In genomic region chr7:116802784-116803183, GRCh38 we compare ENCODE assay signal across 8 cellular contexts. TPM values are rescaled to one million over a fixed set of nuclear protein-coding genes. Genes with fewer than 3 reads are reported as not detected.
DNase-seq lines count a peak whose midpoint lies in the region; ATAC-seq lines count a peak whose summit lies in the region.

No MANE protein-coding gene starts in this region.

- peaks cover 0 to 2% of the 10 kb centered on the region in 2 donors for H3K4me1 ChIP-seq in aorta (ENCODE audit: control insufficient read depth in 1 of 2, insufficient read depth in 2 of 2, low read length in 2 of 2)

- peaks cover 16% of the 10 kb centered on the region for H3K4me1 Mint-ChIP-seq in activated CD4-positive, alpha-beta T cell treated with anti-CD3 and anti-CD28 coated beads for 36 hours

- no peak overlapping the region for H3K4me3 ChIP-seq in Jurkat, Clone E6-1 (ENCODE audit: low read length)
- no peak overlapping the region for H3K4me3 ChIP-seq in aorta (ENCODE audit: low read length in 2 of 2)

- CTCF ChIA-PET in activated CD4-positive, alpha-beta T cell treated with anti-CD3 and anti-CD28 coated beads for 36 hours (lab: Charles Lee) = interaction anchor here (1.1 kb wide), 1 partner anchor 211 kb away, joined by 5 read pairs; no protein-coding TSS in a partner anchor

- no peaks in the 10 kb centered on the region for H3K36me3 Mint-ChIP-seq in activated CD4-positive, alpha-beta T cell treated with anti-CD3 and anti-CD28 coated beads for 36 hours (ENCODE audit: low read depth)

- peak; percentile 92 for ATAC-seq in activated CD4-positive, alpha-beta T cell treated with anti-CD3 and anti-CD28 coated beads for 36 hours
- ATAC-seq in GM21390 (IDR thresholded peaks at IDR 0.05; ENCODE audit: unreplicated experiment) (peak; percentile 76), esophagus mucosa (peak; percentile 63), aorta (ENCODE audit: low FRiP score) (no peak)

- DNase-seq in activated CD4-positive, alpha-beta T cell treated with anti-CD3 and anti-CD28 coated beads for 36 hours = peak; percentile 59
- DNase-seq in activated CD4-positive, alpha-beta T cell treated with anti-CD3 and anti-CD28 coated beads for 1 hour = no peak
- peak; percentile 31 for DNase-seq in Jurkat, Clone E6-1 (ENCODE audit: low read depth, low spot score)
- peak; percentile 68 for DNase-seq in SW480 (ENCODE audit: low spot score)
- DNase-seq in nucleus accumbens (lab: John Stamatoyannopoulos, UW) = peak in 31 of 56 donors; percentile 1 to 65 (median 24)
- DNase-seq in aorta = no peak

- no peaks in the 10 kb centered on the region for H3K27me3 ChIP-seq in aorta (ENCODE audit: control insufficient read depth in 1 of 2, insufficient read depth in 2 of 2, low read length in 1 of 2)

- POLR2A ChIA-PET in activated CD4-positive, alpha-beta T cell treated with anti-CD3 and anti-CD28 coated beads for 36 hours (lab: Charles Lee) = no interaction called here

- H3K9me3 ChIP-seq in aorta (ENCODE audit: control insufficient read depth, low read length) = no peaks in the 10 kb centered on the region

- intact Hi-C loops in activated CD4-positive, alpha-beta T cell treated with anti-CD3 and anti-CD28 coated beads for 36 hours (cut with DNase I, micrococcal nuclease) = loop anchor here in 1 of 2 experiments (2.0 kb wide), 1 partner anchor 124 kb away; no protein-coding TSS in a partner anchor
- intact Hi-C loops in aorta (cut with DNase I) = loop anchor here in 1 of 2 donors (10.0 kb wide), 1 partner anchor 538 kb away; no protein-coding TSS in a partner anchor

- no peaks in the 10 kb centered on the region for H3K36me3 ChIP-seq in aorta (ENCODE audit: control insufficient read depth in 1 of 2, insufficient read depth in 2 of 2, low read length in 1 of 2)

- H3K27ac ChIP-seq in aorta (ENCODE audit: low read depth in 1 of 2, low read length in 2 of 2) = no peak overlapping the region

- H3K9me3 Mint-ChIP-seq in activated CD4-positive, alpha-beta T cell treated with anti-CD3 and anti-CD28 coated beads for 36 hours (ENCODE audit: low read depth) = no peaks in the 10 kb centered on the region

- H3K4me3 Mint-ChIP-seq in activated CD4-positive, alpha-beta T cell treated with anti-CD3 and anti-CD28 coated beads for 36 hours = no peak overlapping the region

- H3K27ac Mint-ChIP-seq in activated CD4-positive, alpha-beta T cell treated with anti-CD3 and anti-CD28 coated beads for 36 hours = no peak overlapping the region

- 28% methylated on average over 5 of the region's 5 CpGs for WGBS in aorta, 2 donors

- H3K27me3 Mint-ChIP-seq in activated CD4-positive, alpha-beta T cell treated with anti-CD3 and anti-CD28 coated beads for 36 hours = peaks cover 5% of the 10 kb centered on the region

RNA-seq across cellular contexts. Expression of gene CAPZA2, which starts 59.6 kb away (rescaled TPM):
- 100 to 1,000 TPM; 173 to 262 TPM for total RNA-seq in activated CD4-positive, alpha-beta T cell treated with anti-CD3 and anti-CD28 coated beads for 36 hours
- 73.1 TPM for polyA plus RNA-seq in Jurkat, Clone E6-1 (2012; ENCODE audit: insufficient read depth, insufficient read length)
- 115 TPM for total RNA-seq in esophagus mucosa
- total RNA-seq in aorta = 100 to 1,000 TPM; 256 to 345 TPM
- 100 to 1,000 TPM in 1 of 2 donors, 10 to 100 TPM in 1; 91.1 to 147 TPM for polyA plus RNA-seq in aorta

Comparison
In these comparisons a context has a peak if more than half of its experiments do, and no peak if none do; other contexts are left out.
1. DNase-seq: peak in activated CD4-positive, alpha-beta T cell treated with anti-CD3 and anti-CD28 coated beads for 36 hours (single experiment), Jurkat, Clone E6-1 (single experiment), SW480 (single experiment) and nucleus accumbens (31 of 56); none in activated CD4-positive, alpha-beta T cell treated with anti-CD3 and anti-CD28 coated beads for 1 hour (single experiment) and aorta (0 of 2).